21 cellular contexts compared by ENCODE assay signal in genomic region chr10:120453886-120454285, GRCh38. TPM values are rescaled to one million over a fixed set of nuclear protein-coding genes. Genes with fewer than 3 reads are reported as not detected.
"Had no signal": no experiment of that assay in that cellular context is flagged by ENCODE, and none has a peak within 500 bp of the region (broad histone marks: within the 10 kb centered on the region; RNA-seq: fewer than 3 reads in every experiment).

No MANE protein-coding gene starts in this region.

- H3K27ac ChIP-seq: colonic mucosa, foreskin keratinocyte, neutrophil, psoas muscle, spleen, stomach, thoracic aorta, transverse colon had no signal

- H3K4me3 ChIP-seq: colonic mucosa, psoas muscle, spleen, stomach, thoracic aorta, transverse colon had no signal

- H3K4me3 Mint-ChIP-seq: immature natural killer cell, naive B cell had no signal

- DNase-seq: colonic mucosa; dermis blood vessel endothelial cell; foreskin keratinocyte; immature natural killer cell; left cardiac atrium; mesendoderm; naive B cell; psoas muscle; spleen; stimulated activated CD4-positive, alpha-beta T cell treated with anti-CD3 and anti-CD28 coated beads, Interleukin-15, amount 100 ng/mL, for 24 hours; stimulated activated CD4-positive, alpha-beta T cell treated with anti-CD3 and anti-CD28 coated beads, Interleukin-1b, Interleukin-23, amount 100 ng/mL, for 48 hours; stimulated activated CD4-positive, alpha-beta T cell treated with anti-CD3 and anti-CD28 coated beads, Interleukin-4, amount 100 ng/mL, for 24 hours; stimulated activated naive CD4-positive, alpha-beta T cell; stomach; substantia nigra; transverse colon had no signal

- H3K27ac Mint-ChIP-seq: immature natural killer cell, naive B cell had no signal

- H3K9me3 Mint-ChIP-seq: immature natural killer cell had no signal

- H3K4me1 ChIP-seq: colonic mucosa, foreskin keratinocyte, psoas muscle had no signal

- H3K9me3 ChIP-seq: colonic mucosa, neutrophil, psoas muscle, spleen, stomach, thoracic aorta, transverse colon had no signal

- H3K36me3 ChIP-seq: colonic mucosa, neutrophil, spleen, stomach, thoracic aorta, transverse colon had no signal

- FAIRE-seq: keratinocyte had no signal

- ATAC-seq: foreskin keratinocyte, left cardiac atrium, psoas muscle, sciatic nerve had no signal

RNA-seq across cellular contexts. Expression of gene PLPP4, which starts 3.1 kb away (rescaled TPM):
- total RNA-seq: left cardiac atrium, psoas muscle, spleen, stomach, thoracic aorta, ureter had no signal
- polyA plus RNA-seq: immature natural killer cell, psoas muscle, spleen, stomach had no signal
